Comparison of ENCODE assay signal across 11 cellular contexts in the genomic region with DNA sequence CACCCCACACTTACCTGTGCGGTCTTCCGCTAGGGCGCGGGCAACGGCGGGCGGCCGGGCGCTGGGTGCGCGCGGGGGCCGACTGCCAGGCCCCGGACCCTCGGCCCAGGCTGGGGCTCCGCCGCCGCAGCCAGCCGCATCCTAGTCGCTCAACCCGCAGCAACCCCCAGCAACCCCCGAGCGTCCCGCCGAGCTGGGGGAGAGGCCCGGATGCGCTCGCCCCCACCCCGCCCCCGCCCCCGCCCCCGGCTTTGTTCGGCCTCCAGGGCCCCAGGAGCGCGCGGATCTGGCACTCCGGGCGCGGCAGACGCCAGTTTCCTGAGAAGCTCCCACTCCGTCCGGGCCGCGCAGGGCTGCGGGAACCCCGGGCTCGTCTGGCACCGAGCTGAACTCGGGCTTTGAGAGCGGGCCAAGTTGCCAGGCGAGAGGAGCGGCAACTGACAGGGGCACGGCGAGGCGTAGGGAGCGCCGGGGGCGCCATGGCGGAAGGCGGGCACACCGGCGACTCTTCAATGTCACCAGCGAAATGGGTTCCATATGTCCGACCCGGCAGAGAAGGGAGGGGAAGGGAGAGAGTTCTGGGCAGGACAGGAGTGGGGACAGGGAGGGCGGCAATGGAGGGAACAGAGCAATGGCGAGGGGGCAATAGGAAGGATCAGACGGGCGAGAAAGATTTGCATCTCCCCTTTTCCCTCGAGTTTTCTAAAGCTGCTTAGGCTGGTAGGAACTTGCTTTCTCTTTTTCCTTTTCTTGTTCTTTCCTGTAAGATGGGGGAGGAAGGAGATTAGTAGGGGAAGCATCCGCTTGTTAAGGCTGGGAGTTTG. TPM values are rescaled to one million over a fixed set of nuclear protein-coding genes. Genes with fewer than 3 reads are reported as not detected.
DNase-seq lines count a peak whose midpoint lies in the region; ATAC-seq, FAIRE-seq and TF ChIP-seq lines count a peak whose summit lies in the region.
"Had no signal": no experiment of that assay in that cellular context is flagged by ENCODE, and none has a peak within 500 bp of the region (broad histone marks: within the 10 kb centered on the region; RNA-seq: fewer than 3 reads in every experiment).

No MANE protein-coding gene starts in this region.

- TF ChIP-seq CTCF in WI38 (IDR thresholded peaks at IDR 0.05; ENCODE audit: low read depth, low read length): no peak

- H3K9ac ChIP-seq in rectal smooth muscle tissue (ENCODE audit: low read length): peak overlapping the region; percentile 42

- H3K27me3 ChIP-seq in H7 (ENCODE audit: control insufficient read depth, insufficient read depth, low read length): peaks cover 99% of the 10 kb centered on the region
- no peaks in the 10 kb centered on the region for H3K27me3 ChIP-seq in right cardiac atrium (ENCODE audit: control insufficient read depth, insufficient read depth)
- H3K27me3 ChIP-seq in rectal smooth muscle tissue (ENCODE audit: control insufficient read depth, insufficient read depth, low read length): no peaks in the 10 kb centered on the region
- no peaks in the 10 kb centered on the region for H3K27me3 ChIP-seq in small intestine (ENCODE audit: control insufficient read depth in 2 of 2, insufficient read depth in 2 of 2, low read length in 2 of 2)

- no peak for FAIRE-seq in small intestine (lab: Jason Lieb, UNC)

- DNase-seq in H7: peak; percentile 89
- DNase-seq in right cardiac atrium: peak in 1 of 3 donors; percentile 59
- DNase-seq in small intestine: no peak
- DNase-seq in GM19238 (ENCODE audit: insufficient read length, low spot score): no peak
- DNase-seq in NCI-H2107 treated with DMSO at 0.1 percent for 48 hours (lab: John Stamatoyannopoulos, UW; ENCODE audit: unreplicated experiment): no peak

- H3K4me1 ChIP-seq in right cardiac atrium (ENCODE audit: control insufficient read depth, insufficient read depth, low read length) (peaks cover 6% of the 10 kb centered on the region), rectal smooth muscle tissue (ENCODE audit: control insufficient read depth, insufficient read depth, low read length) (peaks cover 72% of the 10 kb centered on the region), small intestine (ENCODE audit: control insufficient read depth in 2 of 2, insufficient read depth in 1 of 2, low read depth in 1 of 2, low read length in 1 of 2) (peaks cover 0 to 4% of the 10 kb centered on the region in 2 donors)

- no peaks in the 10 kb centered on the region for H3K36me3 ChIP-seq in H7 (replicated peaks; ENCODE audit: control insufficient read depth, insufficient read depth, low read length)
- H3K36me3 ChIP-seq in rectal smooth muscle tissue (ENCODE audit: control insufficient read depth, insufficient read depth, low read length): no peaks in the 10 kb centered on the region
- no peaks in the 10 kb centered on the region for H3K36me3 ChIP-seq in small intestine (ENCODE audit: control insufficient read depth in 2 of 2, insufficient read depth in 2 of 2, low read length in 2 of 2)

- intact Hi-C loops in right cardiac atrium (cut with DNase I): no loop called here

- peak overlapping the region; percentile 40 for H3K4me3 ChIP-seq in H7 (ENCODE audit: insufficient read depth, low read depth, low read length)
- peak overlapping the region; percentile 63 for H3K4me3 ChIP-seq in WI38 (ENCODE audit: low read depth, low read length)
- H3K4me3 ChIP-seq in right cardiac atrium (ENCODE audit: low read length): peak overlapping the region; percentile 41
- H3K4me3 ChIP-seq in rectal smooth muscle tissue (ENCODE audit: low read length): peak overlapping the region; percentile 54
- H3K4me3 ChIP-seq in small intestine (ENCODE audit: low read depth in 1 of 2, low read length in 2 of 2): no peak overlapping the region

- 8% methylated on average over 71 of the region's 71 CpGs for WGBS in right cardiac atrium
- 5 to 26% (median 22%) methylated on average over 46 to 71 of the region's 71 CpGs for whole genome bisulfite sequencing in small intestine, 3 donors

- peak; percentile 51 to 52 for ATAC-seq in right cardiac atrium
- ATAC-seq in activated CD4-positive, CD25-positive, alpha-beta regulatory T cell treated with anti-CD3 and anti-CD28 coated beads, Interleukin-2, amount 50 U/mL, for 24 hours: no peak

- H3K27ac ChIP-seq in right cardiac atrium (ENCODE audit: low read length) (peak overlapping the region; percentile 1), rectal smooth muscle tissue (ENCODE audit: low read depth, low read length) (peak overlapping the region; percentile 86), small intestine (ENCODE audit: low read depth in 1 of 2, low read length in 1 of 2) (peak overlapping the region in 1 of 2 donors; percentile 81)

- no peaks in the 10 kb centered on the region for H3K9me3 ChIP-seq in right cardiac atrium (ENCODE audit: control insufficient read depth, low read length)
- H3K9me3 ChIP-seq in small intestine (ENCODE audit: control insufficient read depth, low read depth): no peaks in the 10 kb centered on the region

RNA-seq across cellular contexts. Expression of a gene that starts 13.7 kb away (rescaled TPM):
- 0.03 TPM in 1 of 2 replicates, not detected in the other for total RNA-seq in H7 (2014; rRNA removed; shearing (Covaris generic))
- total RNA-seq in right cardiac atrium: 1 to 10 TPM in 1 of 4 donors, under 1 TPM in 3; 0.38 to 1.1 (median 0.52) TPM
- polyA plus RNA-seq in right cardiac atrium (1.1 TPM), small intestine (1 to 10 TPM in 1 of 3 donors, under 1 TPM in 1, not detected in 1; 0.27 to 3.1 TPM)

RNA-seq across cellular contexts. Expression of a gene that starts 19.5 kb away (rescaled TPM):
- total RNA-seq in H7 (2014; rRNA removed; shearing (Covaris generic)): 11.8 and 16.1 TPM in 2 replicates
- 1 to 10 TPM; 2.4 to 9.9 (median 6.0) TPM for total RNA-seq in right cardiac atrium
- polyA plus RNA-seq in right cardiac atrium: 5.5 TPM
- polyA plus RNA-seq in small intestine: 1 to 10 TPM in 2 of 3 donors, under 1 TPM in 1; 0.89 to 9.5 (median 5.1) TPM

RNA-seq across cellular contexts. Expression of a gene that starts 25.6 kb away (rescaled TPM):
- 4.5 and 6.8 TPM in 2 replicates for total RNA-seq in H7 (2014; rRNA removed; shearing (Covaris generic))
- total RNA-seq in right cardiac atrium: 1 to 10 TPM; 1.2 to 2.3 (median 2.2) TPM
- 2.8 TPM for polyA plus RNA-seq in right cardiac atrium
- polyA plus RNA-seq in small intestine: 1 to 10 TPM in 2 of 3 donors, not detected in 1; 1.4 to 5.7 TPM

RNA-seq across cellular contexts. Expression of a gene that starts 29.2 kb away (rescaled TPM):
- not detected in 2 replicates for total RNA-seq in H7 (2014; rRNA removed; shearing (Covaris generic))
- under 1 TPM in 3 of 4 donors, not detected in 1; 0.12 to 0.37 (median 0.14) TPM for total RNA-seq in right cardiac atrium
- polyA plus RNA-seq in right cardiac atrium: 0.14 TPM
- 1 to 10 TPM in 1 of 3 donors, not detected in 2; 5.8 TPM for polyA plus RNA-seq in small intestine

RNA-seq across cellular contexts. Expression of a gene that starts 33.6 kb away (rescaled TPM):
- 4.5 and 6.4 TPM in 2 replicates for total RNA-seq in H7 (2014; rRNA removed; shearing (Covaris generic))
- total RNA-seq in right cardiac atrium: not detected
- polyA plus RNA-seq in right cardiac atrium (not detected), small intestine (not detected)
- total RNA-seq: Daoy, M059J, pulmonary artery endothelial cell had no signal

Comparison
In these comparisons a context has a peak if more than half of its experiments do, and no peak if none do; other contexts are left out.
1. H3K4me3 ChIP-seq: peak in H7 (single experiment), WI38 (single experiment), right cardiac atrium (single experiment) and rectal smooth muscle tissue (single experiment); none in small intestine (0 of 2).
2. ATAC-seq: peak in right cardiac atrium (2 of 2); none in activated CD4-positive, CD25-positive, alpha-beta regulatory T cell treated with anti-CD3 and anti-CD28 coated beads, Interleukin-2, amount 50 U/mL, for 24 hours (0 of 2).